12 cellular contexts compared by ENCODE assay signal in the genomic region with DNA sequence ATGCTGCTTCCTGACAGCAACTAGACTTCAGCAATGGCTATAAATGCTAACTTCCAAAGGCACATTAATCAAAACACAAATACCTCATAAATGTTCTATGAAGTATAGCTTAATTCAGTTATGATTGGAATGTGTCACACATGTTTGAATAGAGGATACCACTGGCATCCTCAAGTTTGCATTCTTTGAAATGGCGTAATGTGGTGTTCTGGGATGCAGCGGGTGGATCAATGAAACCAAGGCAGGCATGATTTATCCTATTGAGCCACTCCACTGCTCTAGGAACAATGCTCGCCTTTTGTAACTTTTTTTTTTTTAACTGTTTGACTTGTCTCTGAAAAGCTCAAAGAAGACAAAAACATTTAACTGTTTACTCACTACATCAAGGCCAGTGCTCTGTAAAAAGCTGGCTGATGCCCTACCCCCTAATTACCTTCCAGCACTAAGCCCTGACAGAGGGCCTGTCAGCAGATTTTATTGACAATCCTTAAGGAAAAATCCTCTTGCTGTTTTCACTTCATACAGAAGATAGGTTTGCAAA.
DNase-seq lines count a peak whose midpoint lies in the region; TF ChIP-seq lines count a peak whose summit lies in the region.
"Had no signal": no experiment of that assay in that cellular context is flagged by ENCODE, and none has a peak within 500 bp of the region (broad histone marks: within the 10 kb centered on the region; RNA-seq: fewer than 3 reads in every experiment).

No MANE protein-coding gene starts in this region.

- TF ChIP-seq CTCF in progenitor cell of endocrine pancreas (IDR thresholded peaks at IDR 0.05; ENCODE audit: unreplicated experiment) = no peak
- no peak for TF ChIP-seq CTCF in lower leg skin (IDR thresholded peaks at IDR 0.05)

- peaks cover 4% of the 10 kb centered on the region for H3K36me3 Mint-ChIP-seq in progenitor cell of endocrine pancreas (ENCODE audit: insufficient read depth)
- H3K36me3 Mint-ChIP-seq: activated CD8-positive, alpha-beta memory T cell treated with anti-CD3 and anti-CD28 coated beads, Interleukin-2, amount 10 ng/mL, durations not matched to agents 7 days and 5 days; activated naive CD8-positive, alpha-beta T cell had no signal

- no peak overlapping the region for H3K4me3 ChIP-seq in lower leg skin (ENCODE audit: low read depth, poor library complexity, severe bottlenecking)
- H3K4me3 ChIP-seq: esophagus squamous epithelium, tibial artery had no signal

- H3K4me3 Mint-ChIP-seq in progenitor cell of endocrine pancreas (ENCODE audit: low read depth) = no peak overlapping the region
- H3K4me3 Mint-ChIP-seq: activated CD8-positive, alpha-beta memory T cell treated with anti-CD3 and anti-CD28 coated beads, Interleukin-2, amount 10 ng/mL, durations not matched to agents 7 days and 5 days; activated naive CD8-positive, alpha-beta T cell had no signal

- intact Hi-C loops in lower leg skin (cut with DNase I; ENCODE audit: low total_unique reads) = no loop called here

- peak overlapping the region; percentile 33 for H3K27ac Mint-ChIP-seq in progenitor cell of endocrine pancreas
- H3K27ac Mint-ChIP-seq: activated CD8-positive, alpha-beta memory T cell treated with anti-CD3 and anti-CD28 coated beads, Interleukin-2, amount 10 ng/mL, durations not matched to agents 7 days and 5 days; activated naive CD8-positive, alpha-beta T cell had no signal

- peaks cover 16% of the 10 kb centered on the region for H3K4me1 Mint-ChIP-seq in progenitor cell of endocrine pancreas (ENCODE audit: low read depth)
- H3K4me1 Mint-ChIP-seq: activated CD8-positive, alpha-beta memory T cell treated with anti-CD3 and anti-CD28 coated beads, Interleukin-2, amount 10 ng/mL, durations not matched to agents 7 days and 5 days had no signal

- TF ChIP-seq POLR2A in lower leg skin (IDR thresholded peaks at IDR 0.05) = no peak

- DNase-seq in DMS79 treated with DMSO at 0.1 percent for 48 hours (lab: John Stamatoyannopoulos, UW) (peak; percentile 36), DMS79 (lab: John Stamatoyannopoulos, UW) (no peak), NCI-H1105 treated with DMSO at 0.1 percent for 48 hours (lab: John Stamatoyannopoulos, UW) (peak; percentile 93), astrocyte of the hippocampus (ENCODE audit: low read depth, low spot score) (peak; percentile 60), progenitor cell of endocrine pancreas (ENCODE audit: low spot score, unreplicated experiment) (no peak), D341Med (ENCODE audit: low spot score) (no peak), lower leg skin (ENCODE audit: low spot score in 2 of 2) (no peak), DMS53 (lab: John Stamatoyannopoulos, UW) (no peak)
- DNase-seq: activated CD8-positive, alpha-beta memory T cell treated with anti-CD3 and anti-CD28 coated beads, Interleukin-2, amount 10 ng/mL, durations not matched to agents 7 days and 5 days; esophagus squamous epithelium; tibial artery had no signal

- 67 to 76% methylated on average over 3 of the region's 3 CpGs for WGBS in lower leg skin, 2 donors

- no peaks in the 10 kb centered on the region for H3K27me3 Mint-ChIP-seq in progenitor cell of endocrine pancreas
- H3K27me3 Mint-ChIP-seq: activated CD8-positive, alpha-beta memory T cell treated with anti-CD3 and anti-CD28 coated beads, Interleukin-2, amount 10 ng/mL, durations not matched to agents 7 days and 5 days had no signal

- H3K9me3 Mint-ChIP-seq in progenitor cell of endocrine pancreas (ENCODE audit: low read depth) = peaks cover 7% of the 10 kb centered on the region

Comparison
In these comparisons a context has a peak if more than half of its experiments do, and no peak if none do; other contexts are left out.
1. DNase-seq: peak in DMS79 treated with DMSO at 0.1 percent for 48 hours (single experiment), NCI-H1105 treated with DMSO at 0.1 percent for 48 hours (single experiment) and astrocyte of the hippocampus (single experiment); none in DMS79 (single experiment), progenitor cell of endocrine pancreas (single experiment), D341Med (single experiment), lower leg skin (0 of 2) and DMS53 (single experiment).